16 cellular contexts compared by ENCODE assay signal in genomic region chr19:42498387-42498786, GRCh38. TPM values are rescaled to one million over a fixed set of nuclear protein-coding genes. Genes with fewer than 3 reads are reported as not detected.
A peak's percentile ranks its signal among the peaks of the same experiment; 100 is the strongest.
DNase-seq lines count a peak whose midpoint lies in the region; ATAC-seq and TF ChIP-seq lines count a peak whose summit lies in the region.
"Had no signal": no experiment of that assay in that cellular context is flagged by ENCODE, and none has a peak within 500 bp of the region (broad histone marks: within the 10 kb centered on the region; RNA-seq: fewer than 3 reads in every experiment).

No MANE protein-coding gene starts in this region.

- H3K4me2 ChIP-seq in MM.1S (ENCODE audit: low read depth, low read length), result peak overlapping the region; percentile 37
- no peak overlapping the region for H3K4me2 ChIP-seq in parathyroid adenoma (ENCODE audit: low read length)

- peak overlapping the region; percentile 8; the same call in 1 of the 2 replicates for H3K9ac ChIP-seq in MM.1S (ENCODE audit: low read length)
- no peak overlapping the region for H3K9ac ChIP-seq in endocrine pancreas (ENCODE audit: control insufficient read depth, insufficient read depth, low read length)
- H3K9ac ChIP-seq in parathyroid adenoma, result no peak overlapping the region

- H4K20me1 ChIP-seq in MM.1S (ENCODE audit: insufficient read depth, low read length), result no peaks in the 10 kb centered on the region

- no peaks in the 10 kb centered on the region for H3K9me2 ChIP-seq in MM.1S (replicated peaks; ENCODE audit: insufficient read depth, low read length)

- DNase-seq in Calu3 (no peak), MM.1S (no peak), breast epithelium (ENCODE audit: low spot score in 2 of 2) (no peak), suprapubic skin (ENCODE audit: low spot score in 2 of 2) (no peak)
- DNase-seq in naive thymus-derived CD8-positive, alpha-beta T cell, result no peak
- DNase-seq: C1 segment of cervical spinal cord; foreskin keratinocyte; KBM-7; mammary epithelial cell; NCI-H1417 treated with DMSO at 0.1 percent for 48 hours; stimulated activated naive CD4-positive, alpha-beta T cell had no signal

- TF ChIP-seq EP300 in suprapubic skin (IDR thresholded peaks at IDR 0.05), result no peak

- WGBS in suprapubic skin, result 83% methylated on average over 1 of the region's 1 CpG

- no peak overlapping the region for H3K4me3 Mint-ChIP-seq in Calu3 (ENCODE audit: low read depth, unreplicated experiment)
- H3K4me3 Mint-ChIP-seq in naive thymus-derived CD8-positive, alpha-beta T cell, result no peak overlapping the region
- H3K4me3 Mint-ChIP-seq: activated naive CD8-positive, alpha-beta T cell had no signal

- TF ChIP-seq POLR2A in breast epithelium (IDR thresholded peaks at IDR 0.05) (no peak), suprapubic skin (IDR thresholded peaks at IDR 0.05) (no peak)

- H3K4me3 ChIP-seq in MM.1S (ENCODE audit: low read length), result peak overlapping the region; percentile 8; the same call in 1 of the 2 replicates
- H3K4me3 ChIP-seq in endocrine pancreas (ENCODE audit: control insufficient read depth, insufficient read depth, low read length), result peak overlapping the region; percentile 12
- H3K4me3 ChIP-seq in parathyroid adenoma (ENCODE audit: low read depth, low read length), result no peak overlapping the region
- H3K4me3 ChIP-seq in breast epithelium, result no peak overlapping the region
- no peak overlapping the region for H3K4me3 ChIP-seq in suprapubic skin

- no peaks in the 10 kb centered on the region for H3K9me3 Mint-ChIP-seq in Calu3 (ENCODE audit: low read depth, unreplicated experiment)
- H3K9me3 Mint-ChIP-seq in naive thymus-derived CD8-positive, alpha-beta T cell, result no peaks in the 10 kb centered on the region

- H3K27me3 Mint-ChIP-seq in Calu3 (ENCODE audit: unreplicated experiment), result no peaks in the 10 kb centered on the region
- H3K27me3 Mint-ChIP-seq in naive thymus-derived CD8-positive, alpha-beta T cell, result no peaks in the 10 kb centered on the region
- H3K27me3 Mint-ChIP-seq: activated naive CD8-positive, alpha-beta T cell had no signal

- no TSS peak for BruUV-seq in Calu3 (replicated peaks; lab: Mats Ljungman, UMichigan)

- no peaks in the 10 kb centered on the region for H3K36me3 ChIP-seq in MM.1S (replicated peaks; ENCODE audit: insufficient read depth, low read length)
- no peaks in the 10 kb centered on the region for H3K36me3 ChIP-seq in endocrine pancreas (ENCODE audit: control insufficient read depth, insufficient read depth, low read length)
- no peaks in the 10 kb centered on the region for H3K36me3 ChIP-seq in parathyroid adenoma (ENCODE audit: control insufficient read depth, insufficient read depth, low read length)
- H3K36me3 ChIP-seq in breast epithelium, result no peaks in the 10 kb centered on the region
- no peaks in the 10 kb centered on the region for H3K36me3 ChIP-seq in suprapubic skin
- H3K36me3 ChIP-seq: neutrophil had no signal

- H3K27me3 ChIP-seq in MM.1S (replicated peaks; ENCODE audit: insufficient read depth, low read length) (no peaks in the 10 kb centered on the region), endocrine pancreas (ENCODE audit: control insufficient read depth, insufficient read depth, low read length) (no peaks in the 10 kb centered on the region), parathyroid adenoma (ENCODE audit: control insufficient read depth, insufficient read depth, low read length) (no peaks in the 10 kb centered on the region), breast epithelium (no peaks in the 10 kb centered on the region), suprapubic skin (no peaks in the 10 kb centered on the region)
- H3K27me3 ChIP-seq: foreskin keratinocyte, neutrophil had no signal

- no peaks in the 10 kb centered on the region for H3K79me2 ChIP-seq in MM.1S (ENCODE audit: low read length)
- H3K79me2 ChIP-seq in parathyroid adenoma, result no peaks in the 10 kb centered on the region

- ATAC-seq in HG03469 (IDR thresholded peaks at IDR 0.05; ENCODE audit: unreplicated experiment), result no peak
- ATAC-seq in naive thymus-derived CD8-positive, alpha-beta T cell, result no peak
- ATAC-seq: foreskin keratinocyte had no signal

- POLR2A ChIA-PET in naive thymus-derived CD8-positive, alpha-beta T cell (lab: Charles Lee), result interaction anchor here (0.6 kb wide), 1 partner anchor 1236 kb away, joined by 8 read pairs; no protein-coding TSS in a partner anchor

- H3F3A ChIP-seq in MM.1S (ENCODE audit: insufficient read depth, low read length), result peaks cover 23% of the 10 kb centered on the region

- TF ChIP-seq CTCF in Calu3 (IDR thresholded peaks at IDR 0.05; ENCODE audit: unreplicated experiment) (no peak), MM.1S (IDR thresholded peaks at IDR 0.05; ENCODE audit: low read length) (no peak), parathyroid adenoma (IDR thresholded peaks at IDR 0.05) (no peak), breast epithelium (IDR thresholded peaks at IDR 0.05) (no peak), suprapubic skin (IDR thresholded peaks at IDR 0.05) (no peak)

- peak overlapping the region; percentile 12; the same call in 1 of the 2 replicates for H2AFZ ChIP-seq in MM.1S (ENCODE audit: low read length)
- H2AFZ ChIP-seq in parathyroid adenoma, result peak overlapping the region; percentile 23

- intact Hi-C loops in Calu3 (cut with micrococcal nuclease; ENCODE audit: unreplicated experiment) (loop anchor here (5.0 kb wide), 1 partner anchor 36 kb away; no protein-coding TSS in a partner anchor), breast epithelium (cut with DNase I; ENCODE audit: low total_unique reads) (no loop called here)

- H3K36me3 Mint-ChIP-seq in Calu3 (ENCODE audit: insufficient read depth, unreplicated experiment), result no peaks in the 10 kb centered on the region
- no peaks in the 10 kb centered on the region for H3K36me3 Mint-ChIP-seq in naive thymus-derived CD8-positive, alpha-beta T cell

- H3K4me1 ChIP-seq in MM.1S (ENCODE audit: low read length), result peaks cover 33% of the 10 kb centered on the region
- H3K4me1 ChIP-seq in endocrine pancreas (ENCODE audit: control insufficient read depth, insufficient read depth, low read length), result peaks cover 12% of the 10 kb centered on the region
- peaks cover 12% of the 10 kb centered on the region for H3K4me1 ChIP-seq in parathyroid adenoma
- H3K4me1 ChIP-seq in breast epithelium, result no peaks in the 10 kb centered on the region
- H3K4me1 ChIP-seq in suprapubic skin, result no peaks in the 10 kb centered on the region
- H3K4me1 ChIP-seq: foreskin keratinocyte had no signal

- CTCF ChIA-PET in Calu3 (lab: Charles Lee), result interaction anchor here (1.0 to 1.6 kb wide), 2 partner anchors 30 to 58 kb away, joined by 3 to 12 read pairs; partner anchors contain the start of gene CEACAM1

- H3K4me1 Mint-ChIP-seq in Calu3 (ENCODE audit: low read depth, unreplicated experiment), result peaks cover 33% of the 10 kb centered on the region
- H3K4me1 Mint-ChIP-seq in naive thymus-derived CD8-positive, alpha-beta T cell, result peaks cover 0 to 25% (median 0%) of the 10 kb centered on the region in 4 donors

- H3K9me3 ChIP-seq in MM.1S (replicated peaks; ENCODE audit: insufficient read depth, low read length) (no peaks in the 10 kb centered on the region), endocrine pancreas (ENCODE audit: control insufficient read depth, low read length) (no peaks in the 10 kb centered on the region), parathyroid adenoma (ENCODE audit: control insufficient read depth, low read length) (no peaks in the 10 kb centered on the region), breast epithelium (no peaks in the 10 kb centered on the region), suprapubic skin (no peaks in the 10 kb centered on the region)
- H3K9me3 ChIP-seq: neutrophil had no signal

- H3K27ac ChIP-seq in MM.1S (ENCODE audit: low read length) (peak overlapping the region; percentile 74; the same call in 1 of the 2 replicates), parathyroid adenoma (no peak overlapping the region), breast epithelium (no peak overlapping the region), suprapubic skin (no peak overlapping the region)
- H3K27ac ChIP-seq: foreskin keratinocyte, neutrophil had no signal

- H3K27ac Mint-ChIP-seq in Calu3 (ENCODE audit: unreplicated experiment), result peak overlapping the region; percentile 6
- peak overlapping the region in 2 of 10 donors; percentile 4 to 6 for H3K27ac Mint-ChIP-seq in naive thymus-derived CD8-positive, alpha-beta T cell
- H3K27ac Mint-ChIP-seq: activated naive CD8-positive, alpha-beta T cell had no signal

RNA-seq across cellular contexts. Expression of gene CEACAM1, which starts 29.9 kb away (rescaled TPM):
- 132 and 159 TPM in 2 replicates for total RNA-seq in Calu3 (2022)
- total RNA-seq in naive thymus-derived CD8-positive, alpha-beta T cell, result 1 to 10 TPM; 1.3 to 1.6 TPM
- polyA plus RNA-seq in naive thymus-derived CD8-positive, alpha-beta T cell, result 1 to 10 TPM; 1.3 to 2.2 (median 1.4) TPM
- total RNA-seq in breast epithelium, result 10 to 100 TPM in 2 of 3 donors, under 1 TPM in 1; 0.64 to 33.4 (median 12.3) TPM
- 1 to 10 TPM; 2.0 to 9.9 (median 3.9) TPM for total RNA-seq in suprapubic skin

RNA-seq across cellular contexts. Expression of gene CXCL17, which starts 55.6 kb away (rescaled TPM):
- total RNA-seq in Calu3 (2022) (3.8 and 4.0 TPM in 2 replicates), breast epithelium (1 to 10 TPM in 2 of 3 donors, not detected in 1; 2.2 to 2.9 TPM), suprapubic skin (under 1 TPM in 1 of 4 donors, not detected in 3; 0.55 TPM)
- not detected for total RNA-seq in naive thymus-derived CD8-positive, alpha-beta T cell
- not detected for polyA plus RNA-seq in naive thymus-derived CD8-positive, alpha-beta T cell
- total RNA-seq: foreskin keratinocyte had no signal
- polyA plus RNA-seq: foreskin keratinocyte, mammary epithelial cell had no signal

Comparison
In these comparisons a context has a peak if more than half of its experiments do, and no peak if none do; other contexts are left out.
1. H3K4me3 ChIP-seq: peak in MM.1S (single experiment) and endocrine pancreas (single experiment); none in parathyroid adenoma (single experiment), breast epithelium (0 of 3) and suprapubic skin (single experiment).